24 cellular contexts compared by ENCODE assay signal in genomic region chr16:86353934-86354333, GRCh38.
"Had no signal": no experiment of that assay in that cellular context is flagged by ENCODE, and none has a peak within 500 bp of the region (broad histone marks: within the 10 kb centered on the region; RNA-seq: fewer than 3 reads in every experiment).

No MANE protein-coding gene starts in this region.

- H3K4me3 ChIP-seq: dorsolateral prefrontal cortex, gastrocnemius medialis, hepatocyte, right atrium auricular region, spleen, testis, transverse colon had no signal

- FAIRE-seq: bronchial epithelial cell, colon, keratinocyte had no signal

- H3K9me3 ChIP-seq: gastrocnemius medialis, testis, transverse colon had no signal

- H3K36me3 ChIP-seq: gastrocnemius medialis, right atrium auricular region, spleen, transverse colon had no signal

- H3K4me2 ChIP-seq: hepatocyte had no signal

- H3K4me1 ChIP-seq: gastrocnemius medialis, right atrium auricular region, spleen, testis, transverse colon had no signal

- ATAC-seq: activated CD8-positive, alpha-beta memory T cell treated with anti-CD3 and anti-CD28 coated beads, Interleukin-2, amount 10 ng/mL, durations not matched to agents 7 days and 5 days; activated CD8-positive, alpha-beta T cell treated with anti-CD3 and anti-CD28 coated beads, Interleukin-2, amount 10 ng/mL, durations not matched to agents 7 days and 5 days; activated naive CD8-positive, alpha-beta T cell treated with anti-CD3 and anti-CD28 coated beads, Interleukin-2, amount 50 U/mL, for 24 hours; gastrocnemius medialis; left cardiac atrium; left ventricle myocardium superior; naive thymus-derived CD4-positive, alpha-beta T cell; stimulated activated naive CD8-positive, alpha-beta T cell treated with anti-CD3 and anti-CD28 coated beads, Interleukin-15, Interleukin-2, amounts not matched to agents 100 U/mL and 50 U/mL, for 24 hours had no signal

- H3K27ac ChIP-seq: dorsolateral prefrontal cortex, gastrocnemius medialis, right atrium auricular region, spleen, testis had no signal

- H2AFZ ChIP-seq: hepatocyte had no signal

- H3K79me2 ChIP-seq: hepatocyte had no signal

- H3K27me3 ChIP-seq: hepatocyte, right atrium auricular region, testis had no signal

- DNase-seq: activated B cell treated with CpG ODN at 0.5 μM for 24 hours; activated CD4-positive, alpha-beta T cell treated with anti-CD3 and anti-CD28 coated beads, Interleukin-2, amount 50 U/mL, for 1 hour; activated CD8-positive, alpha-beta memory T cell treated with anti-CD3 and anti-CD28 coated beads, Interleukin-2, amount 10 ng/mL, durations not matched to agents 7 days and 5 days; activated CD8-positive, alpha-beta T cell treated with anti-CD3 and anti-CD28 coated beads, Interleukin-2, amount 10 ng/mL, durations not matched to agents 7 days and 5 days; activated naive CD8-positive, alpha-beta T cell treated with anti-CD3 and anti-CD28 coated beads, Interleukin-2, amount 50 U/mL, for 24 hours; activated T-cell treated with anti-CD3 and anti-CD28 coated beads, Interleukin-2, amount 50 U/mL, for 48 hours; amygdala; dorsolateral prefrontal cortex; effector memory CD4-positive, alpha-beta T cell; gastrocnemius medialis; left cardiac atrium; left ventricle myocardium superior; naive thymus-derived CD4-positive, alpha-beta T cell; occipital lobe; spleen; stimulated activated naive CD8-positive, alpha-beta T cell treated with anti-CD3 and anti-CD28 coated beads, Interleukin-15, Interleukin-2, amounts not matched to agents 100 U/mL and 50 U/mL, for 24 hours; T-helper 2 cell; testis; transverse colon had no signal
